In genomic region chr16:1343428-1344242, GRCh38 we compare ENCODE assay signal across 9 cellular contexts. TPM values are rescaled to one million over a fixed set of nuclear protein-coding genes. Genes with fewer than 3 reads are reported as not detected.
DNase-seq lines count a peak whose midpoint lies in the region; ATAC-seq and TF ChIP-seq lines count a peak whose summit lies in the region.
"Had no signal": no experiment of that assay in that cellular context is flagged by ENCODE, and none has a peak within 500 bp of the region (broad histone marks: within the 10 kb centered on the region; RNA-seq: fewer than 3 reads in every experiment).

No MANE protein-coding gene starts in this region.

- H4K20me1 ChIP-seq in osteoblast (ENCODE audit: insufficient read depth, low read length), result no peaks in the 10 kb centered on the region

- no peaks in the 10 kb centered on the region for H3K9me3 Mint-ChIP-seq in activated T-helper 1 cell treated with anti-CD3 and anti-CD28 coated beads, Interleukin-12 subunit alpha, Interleukin-12 subunit beta, Interleukin-2, Interleukin-4 antibody, amounts not matched to agents 30 ng/mL and 10 ng/mL and 1 ng/mL, durations not matched to agents 14 hours and 24 hours and 36 hours
- H3K9me3 Mint-ChIP-seq: HFFc6 had no signal

- H3K79me2 ChIP-seq in osteoblast (ENCODE audit: insufficient read depth, low read length), result no peaks in the 10 kb centered on the region

- H3K36me3 ChIP-seq in left ventricle myocardium inferior (peaks cover 8% of the 10 kb centered on the region), liver (ENCODE audit: control insufficient read depth in 4 of 4, insufficient read depth in 3 of 4, low read depth in 1 of 4, low read length in 3 of 4) (peaks cover 0 to 5% (median 2%) of the 10 kb centered on the region in 4 donors), osteoblast (ENCODE audit: insufficient read depth, low read length) (peaks cover under 1% of the 10 kb centered on the region)

- no peak for TF ChIP-seq RAD21 in liver (IDR thresholded peaks at IDR 0.05)

- H2AFZ ChIP-seq in osteoblast (ENCODE audit: low read length), result no peak overlapping the region

- H3K9me3 ChIP-seq in left ventricle myocardium inferior (replicated peaks), result no peaks in the 10 kb centered on the region
- H3K9me3 ChIP-seq in liver (ENCODE audit: control insufficient read depth in 4 of 4, low read length in 3 of 4), result no peaks in the 10 kb centered on the region
- no peaks in the 10 kb centered on the region for H3K9me3 ChIP-seq in osteoblast (ENCODE audit: low read depth, low read length)

- H3K4me1 ChIP-seq in left ventricle myocardium inferior (peaks cover 14% of the 10 kb centered on the region), liver (ENCODE audit: control insufficient read depth in 4 of 4, insufficient read depth in 4 of 4, low read length in 3 of 4) (peaks cover 4 to 24% (median 15%) of the 10 kb centered on the region in 4 donors), osteoblast (ENCODE audit: insufficient read depth, low read length) (no peaks in the 10 kb centered on the region)

- no peak overlapping the region for H3K4me2 ChIP-seq in osteoblast (ENCODE audit: insufficient read depth, low read length)

- no peak for DNase-seq in left ventricle myocardium inferior
- no peak for DNase-seq in cardiac septum (ENCODE audit: low spot score)
- DNase-seq in activated T-helper 1 cell treated with anti-CD3 and anti-CD28 coated beads, Interleukin-12 subunit alpha, Interleukin-12 subunit beta, Interleukin-2, Interleukin-4 antibody, amounts not matched to agents 30 ng/mL and 10 ng/mL and 1 ng/mL, durations not matched to agents 14 hours and 24 hours and 36 hours (ENCODE audit: low spot score), result no peak
- DNase-seq in osteoblast (ENCODE audit: insufficient read length, low spot score, missing footprints), result no peak
- DNase-seq in stimulated activated CD8-positive, alpha-beta memory T cell treated with anti-CD3 and anti-CD28 coated beads, Interleukin-4, amount 100 ng/mL, for 48 hours, result no peak

- H3K27ac ChIP-seq in left ventricle myocardium inferior (replicated peaks), result peak overlapping the region; percentile 23
- no peak overlapping the region for H3K27ac ChIP-seq in liver (ENCODE audit: low read depth in 1 of 2, low read length in 2 of 2)
- no peak overlapping the region for H3K27ac ChIP-seq in osteoblast (ENCODE audit: low read depth, low read length)

- peaks cover 15% of the 10 kb centered on the region for H3K4me1 Mint-ChIP-seq in activated T-helper 1 cell treated with anti-CD3 and anti-CD28 coated beads, Interleukin-12 subunit alpha, Interleukin-12 subunit beta, Interleukin-2, Interleukin-4 antibody, amounts not matched to agents 30 ng/mL and 10 ng/mL and 1 ng/mL, durations not matched to agents 14 hours and 24 hours and 36 hours (ENCODE audit: low read depth)

- H3K36me3 Mint-ChIP-seq in activated T-helper 1 cell treated with anti-CD3 and anti-CD28 coated beads, Interleukin-12 subunit alpha, Interleukin-12 subunit beta, Interleukin-2, Interleukin-4 antibody, amounts not matched to agents 30 ng/mL and 10 ng/mL and 1 ng/mL, durations not matched to agents 14 hours and 24 hours and 36 hours (ENCODE audit: low read depth), result no peaks in the 10 kb centered on the region

- peak overlapping the region; percentile 45 for H3K4me3 Mint-ChIP-seq in activated T-helper 1 cell treated with anti-CD3 and anti-CD28 coated beads, Interleukin-12 subunit alpha, Interleukin-12 subunit beta, Interleukin-2, Interleukin-4 antibody, amounts not matched to agents 30 ng/mL and 10 ng/mL and 1 ng/mL, durations not matched to agents 14 hours and 24 hours and 36 hours
- H3K4me3 Mint-ChIP-seq: HFFc6 had no signal

- H3K4me3 ChIP-seq in left ventricle myocardium inferior, result peak overlapping the region; percentile 63
- H3K4me3 ChIP-seq in liver (ENCODE audit: low read depth in 1 of 3, low read length in 3 of 3), result peak overlapping the region; percentile 38 to 63 (median 49)
- H3K4me3 ChIP-seq in osteoblast (ENCODE audit: insufficient read depth, low read length), result no peak overlapping the region

- TF ChIP-seq CTCF in left ventricle myocardium inferior (IDR thresholded peaks at IDR 0.05; ENCODE audit: borderline replicate concordance), result no peak
- TF ChIP-seq CTCF in liver (IDR thresholded peaks at IDR 0.05; ENCODE audit: low read depth, low read length, missing input control), result peak; percentile 3
- no peak for TF ChIP-seq CTCF in osteoblast (IDR thresholded peaks at IDR 0.05; ENCODE audit: extremely low read depth, low read depth, low read length)

- no peaks in the 10 kb centered on the region for H3K27me3 ChIP-seq in left ventricle myocardium inferior (ENCODE audit: low read depth)
- H3K27me3 ChIP-seq in liver (ENCODE audit: control insufficient read depth in 4 of 4, insufficient read depth in 4 of 4, low read length in 3 of 4), result no peaks in the 10 kb centered on the region
- peaks cover 5% of the 10 kb centered on the region for H3K27me3 ChIP-seq in osteoblast (ENCODE audit: insufficient read depth, low read length)

- no peak for ATAC-seq in GM21825 (IDR thresholded peaks at IDR 0.05; ENCODE audit: unreplicated experiment)
- ATAC-seq in GM21576 (IDR thresholded peaks at IDR 0.05; ENCODE audit: unreplicated experiment), result no peak

- H3K27ac Mint-ChIP-seq in activated T-helper 1 cell treated with anti-CD3 and anti-CD28 coated beads, Interleukin-12 subunit alpha, Interleukin-12 subunit beta, Interleukin-2, Interleukin-4 antibody, amounts not matched to agents 30 ng/mL and 10 ng/mL and 1 ng/mL, durations not matched to agents 14 hours and 24 hours and 36 hours, result peak overlapping the region; percentile 18
- H3K27ac Mint-ChIP-seq: HFFc6 had no signal

- H3K9ac ChIP-seq in liver (ENCODE audit: low read depth in 1 of 2, low read length in 2 of 2), result no peak overlapping the region

- intact Hi-C loops in left ventricle myocardium inferior (cut with micrococcal nuclease), result no loop called here
- intact Hi-C loops in cardiac septum (cut with DNase I), result no loop called here
- intact Hi-C loops in activated T-helper 1 cell treated with anti-CD3 and anti-CD28 coated beads, Interleukin-12 subunit alpha, Interleukin-12 subunit beta, Interleukin-2, Interleukin-4 antibody, amounts not matched to agents 30 ng/mL and 10 ng/mL and 1 ng/mL, durations not matched to agents 14 hours and 24 hours and 36 hours (cut with micrococcal nuclease), result loop anchor here (1.0 to 2.0 kb wide), 4 partner anchors 8 to 77 kb away; partner anchors contain the start of genes GNPTG, TSR3 and UQCC4

- WGBS in liver, result 47% methylated on average over 44 of the region's 44 CpGs

- H3K27me3 Mint-ChIP-seq in activated T-helper 1 cell treated with anti-CD3 and anti-CD28 coated beads, Interleukin-12 subunit alpha, Interleukin-12 subunit beta, Interleukin-2, Interleukin-4 antibody, amounts not matched to agents 30 ng/mL and 10 ng/mL and 1 ng/mL, durations not matched to agents 14 hours and 24 hours and 36 hours (ENCODE audit: insufficient read depth), result peaks cover 3% of the 10 kb centered on the region

TF ChIP-seq in liver, 16 proteins besides CTCF, POLR2A, EP300 and RAD21 (continues in another document):
- TF ChIP-seq HNF4G (IDR thresholded peaks at IDR 0.05), result no peak
- TF ChIP-seq YY1 (IDR thresholded peaks at IDR 0.05), result no peak
- TF ChIP-seq HNF4A (conservative IDR thresholded peaks at IDR 0.05), result no peak
- no peak for TF ChIP-seq EGR1 (IDR thresholded peaks at IDR 0.05; ENCODE audit: low read depth in 2 of 2)
- TF ChIP-seq FOXA2 (IDR thresholded peaks at IDR 0.05), result no peak

RNA-seq across cellular contexts. Expression of gene TSR3, which starts 8.0 kb away (rescaled TPM):
- 54.9 TPM for total RNA-seq in left ventricle myocardium inferior
- 55.0 TPM for total RNA-seq in cardiac septum
- 87.4 and 89.4 TPM in 2 replicates for total RNA-seq in activated T-helper 1 cell treated with anti-CD3 and anti-CD28 coated beads, Interleukin-12 subunit alpha, Interleukin-12 subunit beta, Interleukin-2, Interleukin-4 antibody, amounts not matched to agents 30 ng/mL and 10 ng/mL and 1 ng/mL, durations not matched to agents 14 hours and 24 hours and 36 hours
- total RNA-seq in liver, result 10 to 100 TPM; 20.3 to 29.5 TPM
- polyA plus RNA-seq in liver, result 10 to 100 TPM; 28.3 to 29.9 TPM
- 53.6 and 57.8 TPM in 2 replicates for total RNA-seq in osteoblast

RNA-seq across cellular contexts. Expression of gene GNPTG, which starts 8.1 kb away (rescaled TPM):
- total RNA-seq in left ventricle myocardium inferior (31.8 TPM), cardiac septum (32.3 TPM), liver (10 to 100 TPM; 24.4 to 31.4 TPM), osteoblast (67.8 and 69.1 TPM in 2 replicates)
- 21.4 and 22.5 TPM in 2 replicates for total RNA-seq in activated T-helper 1 cell treated with anti-CD3 and anti-CD28 coated beads, Interleukin-12 subunit alpha, Interleukin-12 subunit beta, Interleukin-2, Interleukin-4 antibody, amounts not matched to agents 30 ng/mL and 10 ng/mL and 1 ng/mL, durations not matched to agents 14 hours and 24 hours and 36 hours
- 10 to 100 TPM; 50.7 to 79.6 TPM for polyA plus RNA-seq in liver

RNA-seq across cellular contexts. Expression of gene BAIAP3, which starts 10.2 kb away (rescaled TPM):
- total RNA-seq in left ventricle myocardium inferior, result 3.9 TPM
- 3.8 TPM for total RNA-seq in cardiac septum
- 0.07 and 0.18 TPM in 2 replicates for total RNA-seq in activated T-helper 1 cell treated with anti-CD3 and anti-CD28 coated beads, Interleukin-12 subunit alpha, Interleukin-12 subunit beta, Interleukin-2, Interleukin-4 antibody, amounts not matched to agents 30 ng/mL and 10 ng/mL and 1 ng/mL, durations not matched to agents 14 hours and 24 hours and 36 hours
- total RNA-seq in liver, result 1 to 10 TPM; 2.3 to 2.8 TPM
- 1 to 10 TPM; 1.6 to 3.8 TPM for polyA plus RNA-seq in liver
- under 0.01 and 0.29 TPM in 2 replicates for total RNA-seq in osteoblast

RNA-seq across cellular contexts. Expression of gene UBE2I, which starts 34.2 kb away (rescaled TPM):
- total RNA-seq in left ventricle myocardium inferior, result 86.2 TPM
- 86.6 TPM for total RNA-seq in cardiac septum
- total RNA-seq in activated T-helper 1 cell treated with anti-CD3 and anti-CD28 coated beads, Interleukin-12 subunit alpha, Interleukin-12 subunit beta, Interleukin-2, Interleukin-4 antibody, amounts not matched to agents 30 ng/mL and 10 ng/mL and 1 ng/mL, durations not matched to agents 14 hours and 24 hours and 36 hours, result 257 TPM in 2 replicates
- 10 to 100 TPM; 21.8 to 23.9 TPM for total RNA-seq in liver
- polyA plus RNA-seq in liver, result 10 to 100 TPM; 19.4 to 23.2 TPM
- total RNA-seq in osteoblast, result 37.1 and 49.2 TPM in 2 replicates
